ENCODE assay signal across 9 cellular contexts in genomic region chr16:74862743-74863244, GRCh38.
DNase-seq lines count a peak whose midpoint lies in the region; ATAC-seq lines count a peak whose summit lies in the region.
"Had no signal": no experiment of that assay in that cellular context is flagged by ENCODE, and none has a peak within 500 bp of the region (broad histone marks: within the 10 kb centered on the region; RNA-seq: fewer than 3 reads in every experiment).

No MANE protein-coding gene starts in this region.

- no peak overlapping the region for H3K4me3 ChIP-seq in SK-N-MC

- no peaks in the 10 kb centered on the region for H3K9me3 ChIP-seq in SK-N-MC (ENCODE audit: low read depth, low read length)

- H3K27ac ChIP-seq in SK-N-MC: no peak overlapping the region

- no peak overlapping the region for H3K9ac ChIP-seq in SK-N-MC (ENCODE audit: insufficient read length)

- H3K36me3 ChIP-seq in SK-N-MC (ENCODE audit: insufficient read depth, low read length): no peaks in the 10 kb centered on the region

- ATAC-seq in GM19351 (IDR thresholded peaks at IDR 0.05; ENCODE audit: unreplicated experiment): peak; percentile 77
- ATAC-seq in HG03097 (IDR thresholded peaks at IDR 0.05; ENCODE audit: low FRiP score, unreplicated experiment): no peak

- DNase-seq in SIG-M5 treated with dmso at 0.1 percent for 504 hours (lab: John Stamatoyannopoulos, UW; ENCODE audit: unreplicated experiment) (peak; percentile 33), SIG-M5 (lab: John Stamatoyannopoulos, UW) (no peak), M059J (ENCODE audit: low read depth) (peak; percentile 46), SK-N-MC (ENCODE audit: low read depth, low spot score) (peak; percentile 20), fibroblast of peridontal ligament (ENCODE audit: extremely low read depth) (peak; percentile 49), pons (ENCODE audit: low spot score) (peak; percentile 68)
- DNase-seq: activated T-cell treated with anti-CD3 and anti-CD28 coated beads, Interleukin-2, amount 50 U/mL, for 4 hours had no signal
